9 cellular contexts compared by ENCODE assay signal in the genomic region with DNA sequence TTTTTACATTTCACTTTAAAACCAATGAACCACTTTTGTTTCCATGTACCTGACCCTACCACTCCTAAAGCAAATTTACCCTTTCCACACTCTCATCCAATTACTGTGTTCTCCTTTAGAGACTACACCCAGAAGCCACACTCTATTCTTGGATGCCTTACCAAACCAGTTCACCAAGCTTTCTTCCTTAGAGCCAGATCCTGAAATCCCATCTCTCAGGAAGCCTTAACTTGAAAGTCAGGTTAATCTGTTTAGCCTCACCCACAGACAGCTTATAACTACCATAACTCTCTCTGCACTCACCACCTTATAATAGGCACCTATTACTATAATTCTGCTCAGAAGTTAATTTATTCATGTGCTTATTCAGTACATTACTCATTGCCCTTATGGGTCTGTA. TPM values are rescaled to one million over a fixed set of nuclear protein-coding genes. Genes with fewer than 3 reads are reported as not detected.
DNase-seq lines count a peak whose midpoint lies in the region; ATAC-seq and TF ChIP-seq lines count a peak whose summit lies in the region.
"Had no signal": no experiment of that assay in that cellular context is flagged by ENCODE, and none has a peak within 500 bp of the region (broad histone marks: within the 10 kb centered on the region; RNA-seq: fewer than 3 reads in every experiment).

No MANE protein-coding gene starts in this region.

- H3K27me3 ChIP-seq in left ventricle myocardium inferior (ENCODE audit: low read depth) (no peaks in the 10 kb centered on the region), heart right ventricle (no peaks in the 10 kb centered on the region), iPS-18a (ENCODE audit: control insufficient read depth, insufficient read depth, low read length) (no peaks in the 10 kb centered on the region), thoracic aorta (replicated peaks; ENCODE audit: insufficient read depth) (no peaks in the 10 kb centered on the region)

- no peaks in the 10 kb centered on the region for H3K27me3 Mint-ChIP-seq in activated T-helper 17 cell treated with anti-CD3 and anti-CD28 coated beads, Interleukin-2, amount 50 U/mL, for 72 hours

- H3K9ac ChIP-seq in iPS-18a (ENCODE audit: low read length) = no peak overlapping the region

- H3K4me1 ChIP-seq in left ventricle myocardium inferior (peaks cover 93% of the 10 kb centered on the region), heart right ventricle (peaks cover 21 to 77% (median 74%) of the 10 kb centered on the region in 9 donors), iPS-18a (ENCODE audit: control insufficient read depth, low read depth, low read length) (peaks cover 14% of the 10 kb centered on the region), thoracic aorta (ENCODE audit: control insufficient read depth in 1 of 2, low read depth in 2 of 2) (peaks cover 37 to 68% of the 10 kb centered on the region in 2 donors)

- peak overlapping the region; percentile 98 for H3K27ac ChIP-seq in left ventricle myocardium inferior (replicated peaks)
- peak overlapping the region in 4 of 10 donors; percentile 2 to 99 (median 58) for H3K27ac ChIP-seq in heart right ventricle
- no peak overlapping the region for H3K27ac ChIP-seq in iPS-18a (ENCODE audit: low read length)
- no peak overlapping the region for H3K27ac ChIP-seq in thoracic aorta

- H3K36me3 ChIP-seq in left ventricle myocardium inferior = peaks cover 56% of the 10 kb centered on the region
- peaks cover 0 to 76% (median 18%) of the 10 kb centered on the region in 9 donors for H3K36me3 ChIP-seq in heart right ventricle
- H3K36me3 ChIP-seq in iPS-18a (ENCODE audit: control insufficient read depth, low read depth, low read length) = peaks cover 60% of the 10 kb centered on the region
- peaks cover 8% of the 10 kb centered on the region for H3K36me3 ChIP-seq in thoracic aorta

- ATAC-seq in heart right ventricle = no peak
- no peak for ATAC-seq in activated T-helper 17 cell treated with anti-CD3 and anti-CD28 coated beads, Interleukin-2, amount 50 U/mL, for 72 hours (replicated peaks)
- no peak for ATAC-seq in thoracic aorta (ENCODE audit: insufficient number of reproducible peaks, low FRiP score, low read depth)
- no peak for ATAC-seq in GM18873 (IDR thresholded peaks at IDR 0.05; ENCODE audit: low FRiP score, unreplicated experiment)

- intact Hi-C loops in left ventricle myocardium inferior (cut with micrococcal nuclease) (no loop called here), heart right ventricle (cut with DNase I) (loop anchor here in 1 of 10 donors (5.0 kb wide), 1 partner anchor 105 kb away; no protein-coding TSS in a partner anchor)

- no peaks in the 10 kb centered on the region for H3K9me3 ChIP-seq in left ventricle myocardium inferior (replicated peaks)
- no peaks in the 10 kb centered on the region for H3K9me3 ChIP-seq in heart right ventricle
- H3K9me3 ChIP-seq in iPS-18a (ENCODE audit: control insufficient read depth, low read depth, low read length) = no peaks in the 10 kb centered on the region
- H3K9me3 ChIP-seq in thoracic aorta = no peaks in the 10 kb centered on the region

- TF ChIP-seq CTCF in left ventricle myocardium inferior (IDR thresholded peaks at IDR 0.05; ENCODE audit: borderline replicate concordance) (no peak), heart right ventricle (IDR thresholded peaks at IDR 0.05) (no peak), thoracic aorta (IDR thresholded peaks at IDR 0.05) (no peak)

- H3K4me3 Mint-ChIP-seq in activated T-helper 17 cell treated with anti-CD3 and anti-CD28 coated beads, Interleukin-2, amount 50 U/mL, for 72 hours = peak overlapping the region; percentile 100

- H3K36me3 Mint-ChIP-seq in activated T-helper 17 cell treated with anti-CD3 and anti-CD28 coated beads, Interleukin-2, amount 50 U/mL, for 72 hours (ENCODE audit: low read depth) = peaks cover 92% of the 10 kb centered on the region

- DNase-seq in left ventricle myocardium inferior (no peak), heart right ventricle (no peak), thoracic aorta (ENCODE audit: low spot score) (no peak), NCI-H1105 (lab: John Stamatoyannopoulos, UW) (no peak), SHP77 treated with DMSO at 0.1 percent for 48 hours (lab: John Stamatoyannopoulos, UW) (no peak)
- DNase-seq: NCI-H2081 treated with DMSO at 0.1 percent for 48 hours had no signal

- H3K27ac Mint-ChIP-seq in activated T-helper 17 cell treated with anti-CD3 and anti-CD28 coated beads, Interleukin-2, amount 50 U/mL, for 72 hours = peak overlapping the region; percentile 84

- H3K4me3 ChIP-seq in left ventricle myocardium inferior (peak overlapping the region; percentile 91), heart right ventricle (peak overlapping the region in 4 of 10 donors; percentile 0 to 86 (median 1)), iPS-18a (ENCODE audit: low read length) (peak overlapping the region; percentile 15), thoracic aorta (peak overlapping the region; percentile 39)

- peaks cover 27% of the 10 kb centered on the region for H3K4me1 Mint-ChIP-seq in activated T-helper 17 cell treated with anti-CD3 and anti-CD28 coated beads, Interleukin-2, amount 50 U/mL, for 72 hours

- H3K9me3 Mint-ChIP-seq in activated T-helper 17 cell treated with anti-CD3 and anti-CD28 coated beads, Interleukin-2, amount 50 U/mL, for 72 hours = no peaks in the 10 kb centered on the region

RNA-seq across cellular contexts. Expression of gene CSNK1A1, which starts 4.3 kb away (rescaled TPM):
- total RNA-seq in left ventricle myocardium inferior (180 TPM), heart right ventricle (100 to 1,000 TPM; 174 to 363 (median 224) TPM), thoracic aorta (100 to 1,000 TPM; 222 to 262 TPM)
- 10 to 100 TPM; 47.9 to 76.0 TPM for polyA plus RNA-seq in heart right ventricle
- total RNA-seq in activated T-helper 17 cell treated with anti-CD3 and anti-CD28 coated beads, Interleukin-2, amount 50 U/mL, for 72 hours = 100 to 1,000 TPM; 167 to 175 TPM

RNA-seq across cellular contexts. Expression of gene ARHGEF37, which starts 34.3 kb away (rescaled TPM):
- 22.8 TPM for total RNA-seq in left ventricle myocardium inferior
- total RNA-seq in heart right ventricle = 10 to 100 TPM; 13.1 to 31.8 (median 18.3) TPM
- 10 to 100 TPM in 1 of 2 donors, 1 to 10 TPM in 1; 4.5 to 10.1 TPM for polyA plus RNA-seq in heart right ventricle
- total RNA-seq in activated T-helper 17 cell treated with anti-CD3 and anti-CD28 coated beads, Interleukin-2, amount 50 U/mL, for 72 hours = under 1 TPM; 0.06 to 0.64 TPM
- 10 to 100 TPM in 1 of 2 donors, 1 to 10 TPM in 1; 5.6 to 11.4 TPM for total RNA-seq in thoracic aorta

Comparison
In these comparisons a context has a peak if more than half of its experiments do, and no peak if none do; other contexts are left out.
1. RNA of gene ARHGEF37, which starts 34.3 kb away (total RNA-seq): 22.8 TPM in left ventricle myocardium inferior (single experiment), 13.1 to 31.8 TPM in heart right ventricle and 5.6 to 11.4 TPM in thoracic aorta; 0.06 to 0.64 TPM in activated T-helper 17 cell treated with anti-CD3 and anti-CD28 coated beads, Interleukin-2, amount 50 U/mL, for 72 hours; every median in the first group is over 4 times any median in the second.